In genomic region chr6:11824986-11825385, GRCh38 we compare ENCODE assay signal across 9 cellular contexts. TPM values are rescaled to one million over a fixed set of nuclear protein-coding genes. Genes with fewer than 3 reads are reported as not detected.
DNase-seq lines count a peak whose midpoint lies in the region; ATAC-seq and TF ChIP-seq lines count a peak whose summit lies in the region.
"Had no signal": no experiment of that assay in that cellular context is flagged by ENCODE, and none has a peak within 500 bp of the region (broad histone marks: within the 10 kb centered on the region; RNA-seq: fewer than 3 reads in every experiment).

No MANE protein-coding gene starts in this region.

- H3K4me1 ChIP-seq in ascending aorta, result no peaks in the 10 kb centered on the region

- DNase-seq in GM12865 (ENCODE audit: low read depth) (peak; percentile 93), choroid plexus epithelial cell (ENCODE audit: low read depth) (peak; percentile 53), hepatic stellate cell (ENCODE audit: low spot score) (no peak), ascending aorta (ENCODE audit: low spot score in 2 of 2) (no peak), NCI-H774 (lab: John Stamatoyannopoulos, UW) (no peak)
- DNase-seq in activated effector memory CD4-positive, alpha-beta T cell treated with Interleukin-2 at 50 U/mL for 16 hours, result no peak
- DNase-seq: MV-4-11 had no signal

- intact Hi-C loops in ascending aorta (cut with DNase I), result no loop called here

- H3K27ac ChIP-seq in ascending aorta, result no peak overlapping the region

- H3K4me3 ChIP-seq in GM12865 (ENCODE audit: low read depth, low read length), result no peak overlapping the region
- no peak overlapping the region for H3K4me3 ChIP-seq in choroid plexus epithelial cell (ENCODE audit: low read depth, low read length)
- H3K4me3 ChIP-seq in ascending aorta, result no peak overlapping the region

- no peak for TF ChIP-seq CTCF in GM12865 (IDR thresholded peaks at IDR 0.05; ENCODE audit: insufficient read depth, low read depth, low read length, missing control alignments)
- TF ChIP-seq CTCF in choroid plexus epithelial cell (conservative IDR thresholded peaks at IDR 0.05; ENCODE audit: low read depth, low read length), result no peak
- TF ChIP-seq CTCF in ascending aorta (IDR thresholded peaks at IDR 0.05), result no peak

- ATAC-seq in GM19463 (IDR thresholded peaks at IDR 0.05; ENCODE audit: unreplicated experiment), result peak; percentile 88
- peak; percentile 64 for ATAC-seq in HG03196 (IDR thresholded peaks at IDR 0.05; ENCODE audit: unreplicated experiment)

- no peaks in the 10 kb centered on the region for H3K9me3 ChIP-seq in ascending aorta

- H3K36me3 ChIP-seq in ascending aorta, result no peaks in the 10 kb centered on the region

- no peaks in the 10 kb centered on the region for H3K27me3 ChIP-seq in ascending aorta

RNA-seq across cellular contexts. Expression of gene ADTRP, which starts 46.4 kb away (rescaled TPM):
- not detected for total RNA-seq in ascending aorta

Comparison
In these comparisons a context has a peak if more than half of its experiments do, and no peak if none do; other contexts are left out.
1. DNase-seq: peak in GM12865 (single experiment) and choroid plexus epithelial cell (single experiment); none in hepatic stellate cell (single experiment), activated effector memory CD4-positive, alpha-beta T cell treated with Interleukin-2 at 50 U/mL for 16 hours (single experiment), ascending aorta (0 of 2) and NCI-H774 (single experiment).